In genomic region chr19:31257025-31257424, GRCh38 we compare ENCODE assay signal across 25 cellular contexts.
"Had no signal": no experiment of that assay in that cellular context is flagged by ENCODE, and none has a peak within 500 bp of the region (broad histone marks: within the 10 kb centered on the region; RNA-seq: fewer than 3 reads in every experiment).

No MANE protein-coding gene starts in this region.

- H3K4me3 Mint-ChIP-seq: activated T-cell treated with anti-CD3 and anti-CD28 coated beads, Interleukin-2, amount 50 U/mL, for 24 hours; central memory CD8-positive, alpha-beta T cell; naive B cell; T-helper 2 cell treated with Interferon-gamma antibody and Interleukin-4, amounts not matched to agents 5 μg/mL and 100 μg/mL, for 36 hours had no signal

- H3K27ac Mint-ChIP-seq: activated T-cell treated with anti-CD3 and anti-CD28 coated beads, Interleukin-2, amount 50 U/mL, for 24 hours; naive B cell; T-helper 2 cell treated with Interferon-gamma antibody and Interleukin-4, amounts not matched to agents 5 μg/mL and 100 μg/mL, for 36 hours had no signal

- ATAC-seq: heart right ventricle, right cardiac atrium had no signal

- H3K36me3 Mint-ChIP-seq: naive B cell had no signal

- FAIRE-seq: bronchial epithelial cell had no signal

- H3K4me1 Mint-ChIP-seq: central memory CD8-positive, alpha-beta T cell; naive B cell had no signal

- H3K27me3 ChIP-seq: esophagus squamous epithelium, spleen, tibial nerve, vagina had no signal

- H3K27ac ChIP-seq: esophagus squamous epithelium, heart right ventricle, left ventricle myocardium inferior, spleen, tibial nerve, vagina had no signal

- H3K36me3 ChIP-seq: esophagus squamous epithelium, heart right ventricle, left ventricle myocardium inferior, spleen, tibial nerve, vagina had no signal

- H3K4me3 ChIP-seq: esophagus squamous epithelium, heart right ventricle, left ventricle myocardium inferior, spleen, tibial nerve, vagina had no signal

- H3K9me3 ChIP-seq: esophagus squamous epithelium, heart right ventricle, left ventricle myocardium inferior, spleen, tibial nerve, vagina had no signal

- H3K9me3 Mint-ChIP-seq: activated T-cell treated with anti-CD3 and anti-CD28 coated beads, Interleukin-2, amount 50 U/mL, for 24 hours; central memory CD8-positive, alpha-beta T cell; T-helper 2 cell treated with Interferon-gamma antibody and Interleukin-4, amounts not matched to agents 5 μg/mL and 100 μg/mL, for 36 hours had no signal

- DNase-seq: activated CD4-positive, alpha-beta T cell treated with anti-CD3 and anti-CD28 coated beads for 4 hours; activated CD4-positive, alpha-beta T cell treated with anti-CD3 and anti-CD28 coated beads, Interleukin-2, amount 50 U/mL, for 48 hours; activated CD4-positive, CD25-positive, alpha-beta regulatory T cell; activated CD8-positive, alpha-beta memory T cell treated with anti-CD3 and anti-CD28 coated beads for 24 hours; activated CD8-positive, alpha-beta memory T cell treated with anti-CD3 and anti-CD28 coated beads, Interleukin-2, amount 50 U/mL, for 4 hours; activated gamma-delta T cell; activated naive CD4-positive, alpha-beta T cell treated with anti-CD3 and anti-CD28 coated beads, Interleukin-2, amount 50 U/mL, for 16 hours; activated T-cell treated with anti-CD3 and anti-CD28 coated beads, Interleukin-2, amount 50 U/mL, for 24 hours; dermis blood vessel endothelial cell; effector CD4-positive, alpha-beta T cell; esophagus squamous epithelium; foreskin melanocyte; heart right ventricle; left ventricle myocardium inferior; naive B cell; nucleus accumbens; right cardiac atrium; spleen; stimulated activated naive CD4-positive, alpha-beta T cell treated with Interleukin-2 at 50 U/mL for 16 hours; T-helper 1 cell had no signal
